In genomic region chr2:29281585-29281984, GRCh38 we compare ENCODE assay signal across 10 cellular contexts.
DNase-seq lines count a peak whose midpoint lies in the region; ATAC-seq lines count a peak whose summit lies in the region.
"Had no signal": no experiment of that assay in that cellular context is flagged by ENCODE, and none has a peak within 500 bp of the region (broad histone marks: within the 10 kb centered on the region; RNA-seq: fewer than 3 reads in every experiment).

No MANE protein-coding gene starts in this region.

- H3K27ac Mint-ChIP-seq in activated CD4-positive, alpha-beta T cell treated with anti-CD3 and anti-CD28 coated beads, Interleukin-2, amount 10 ng/mL, durations not matched to agents 7 days and 5 days: no peak overlapping the region
- H3K27ac Mint-ChIP-seq in T-helper 17 cell: no peak overlapping the region
- H3K27ac Mint-ChIP-seq: activated T-helper 2 cell treated with anti-CD3 and anti-CD28 coated beads, Interferon-gamma antibody, Interleukin-2, Interleukin-4, amounts not matched to agents 10 μg/mL and 5 μg/mL and 100 μg/mL, durations not matched to agents 14 hours and 24 hours and 36 hours; CD4-positive, CD25-positive, alpha-beta regulatory T cell had no signal

- H3K36me3 Mint-ChIP-seq in activated CD4-positive, alpha-beta T cell treated with anti-CD3 and anti-CD28 coated beads, Interleukin-2, amount 10 ng/mL, durations not matched to agents 7 days and 5 days (ENCODE audit: low read depth): no peaks in the 10 kb centered on the region
- no peaks in the 10 kb centered on the region for H3K36me3 Mint-ChIP-seq in T-helper 17 cell (ENCODE audit: low read depth)
- H3K36me3 Mint-ChIP-seq: CD4-positive, CD25-positive, alpha-beta regulatory T cell had no signal

- H3K4me3 Mint-ChIP-seq in activated CD4-positive, alpha-beta T cell treated with anti-CD3 and anti-CD28 coated beads, Interleukin-2, amount 10 ng/mL, durations not matched to agents 7 days and 5 days: no peak overlapping the region
- no peak overlapping the region for H3K4me3 Mint-ChIP-seq in T-helper 17 cell
- H3K4me3 Mint-ChIP-seq: CD4-positive, CD25-positive, alpha-beta regulatory T cell had no signal

- DNase-seq in A172 (ENCODE audit: low spot score) (peak; percentile 80), HK-2 (ENCODE audit: unreplicated experiment) (peak; percentile 17), SK-MEL-5 (ENCODE audit: low read depth, low spot score) (peak; percentile 93), head of caudate nucleus (peak; percentile 55 to 94 (median 87)), NOMO-1 (lab: John Stamatoyannopoulos, UW; ENCODE audit: unreplicated experiment in 2 of 2) (no peak), T-helper 17 cell (no peak)
- no peak for DNase-seq in activated CD4-positive, alpha-beta T cell treated with anti-CD3 and anti-CD28 coated beads, Interleukin-2, amount 10 ng/mL, durations not matched to agents 7 days and 5 days
- DNase-seq: CD4-positive, CD25-positive, alpha-beta regulatory T cell had no signal

- in situ Hi-C loops in SK-MEL-5 (cut with HindIII; ENCODE audit: low pct_unique_long_range_greater_than_20kb, low sequenced_read_pairs): no loop called here

- no peak for ATAC-seq in T-helper 17 cell
- ATAC-seq in GM21717 (IDR thresholded peaks at IDR 0.05; ENCODE audit: unreplicated experiment): no peak

- intact Hi-C loops in head of caudate nucleus (cut with DNase I): no loop called here

- POLR2A ChIA-PET in activated CD4-positive, alpha-beta T cell treated with anti-CD3 and anti-CD28 coated beads, Interleukin-2, amount 10 ng/mL, durations not matched to agents 7 days and 5 days (lab: Charles Lee): no interaction called here

- H3K9me3 ChIP-seq in T-helper 17 cell (ENCODE audit: control insufficient read depth, low read length, poor library complexity, severe bottlenecking): no peaks in the 10 kb centered on the region

- H3K9me3 Mint-ChIP-seq in activated CD4-positive, alpha-beta T cell treated with anti-CD3 and anti-CD28 coated beads, Interleukin-2, amount 10 ng/mL, durations not matched to agents 7 days and 5 days: no peaks in the 10 kb centered on the region
- H3K9me3 Mint-ChIP-seq: activated T-helper 2 cell treated with anti-CD3 and anti-CD28 coated beads, Interferon-gamma antibody, Interleukin-2, Interleukin-4, amounts not matched to agents 10 μg/mL and 5 μg/mL and 100 μg/mL, durations not matched to agents 14 hours and 24 hours and 36 hours had no signal

- no peaks in the 10 kb centered on the region for H3K4me1 Mint-ChIP-seq in activated CD4-positive, alpha-beta T cell treated with anti-CD3 and anti-CD28 coated beads, Interleukin-2, amount 10 ng/mL, durations not matched to agents 7 days and 5 days
- H3K4me1 Mint-ChIP-seq in T-helper 17 cell: no peaks in the 10 kb centered on the region
- H3K4me1 Mint-ChIP-seq: CD4-positive, CD25-positive, alpha-beta regulatory T cell had no signal

- peaks cover 2% of the 10 kb centered on the region for H3K27me3 Mint-ChIP-seq in activated CD4-positive, alpha-beta T cell treated with anti-CD3 and anti-CD28 coated beads, Interleukin-2, amount 10 ng/mL, durations not matched to agents 7 days and 5 days
- H3K27me3 Mint-ChIP-seq in T-helper 17 cell: peaks cover 72% of the 10 kb centered on the region

- CTCF ChIA-PET in activated CD4-positive, alpha-beta T cell treated with anti-CD3 and anti-CD28 coated beads, Interleukin-2, amount 10 ng/mL, durations not matched to agents 7 days and 5 days (lab: Charles Lee): no interaction called here

Comparison
In these comparisons a context has a peak if more than half of its experiments do, and no peak if none do; other contexts are left out.
1. DNase-seq: peak in A172 (single experiment), HK-2 (single experiment), SK-MEL-5 (single experiment) and head of caudate nucleus (42 of 42); none in activated CD4-positive, alpha-beta T cell treated with anti-CD3 and anti-CD28 coated beads, Interleukin-2, amount 10 ng/mL, durations not matched to agents 7 days and 5 days (single experiment), NOMO-1 (0 of 2) and T-helper 17 cell (0 of 3).